10 cellular contexts compared by ENCODE assay signal in the genomic region with DNA sequence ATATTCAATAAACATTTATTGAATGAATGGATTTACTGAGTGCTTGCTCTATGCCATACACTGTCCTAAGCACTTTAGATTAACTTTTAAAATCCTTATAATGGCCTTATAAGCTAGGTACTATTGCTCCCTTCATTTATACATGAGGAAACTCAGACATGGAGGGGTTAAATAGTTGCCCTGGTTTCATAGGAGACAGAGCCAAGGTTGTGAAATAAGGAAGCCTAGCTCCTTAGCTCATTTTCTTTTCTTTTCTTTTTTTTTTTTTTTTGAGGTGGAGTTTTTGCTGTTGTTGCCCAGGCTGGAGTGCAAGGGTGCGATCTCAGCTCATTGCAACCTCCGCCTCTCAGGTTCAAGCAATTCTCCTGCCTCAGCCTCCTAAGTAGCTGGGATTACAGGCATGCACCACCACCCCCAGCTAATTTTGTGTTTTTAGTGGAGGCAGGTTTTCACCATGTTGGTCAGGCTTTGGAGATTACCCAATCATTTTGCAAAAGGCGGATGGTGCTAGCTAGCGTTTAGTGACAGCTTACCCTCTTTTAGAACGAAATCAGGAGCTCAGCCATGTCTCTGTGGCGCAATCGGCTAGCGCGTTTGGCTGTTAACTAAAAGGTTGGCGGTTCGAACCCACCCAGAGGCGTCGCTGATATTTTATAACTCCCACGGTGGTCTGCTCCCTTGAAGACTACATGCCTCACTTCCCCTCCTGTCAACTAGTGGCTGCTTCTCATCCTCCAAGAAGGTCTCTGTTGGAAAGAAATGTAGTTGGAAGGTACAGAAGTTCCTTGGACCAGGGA. TPM values are rescaled to one million over a fixed set of nuclear protein-coding genes. Genes with fewer than 3 reads are reported as not detected.
DNase-seq lines count a peak whose midpoint lies in the region; ATAC-seq and TF ChIP-seq lines count a peak whose summit lies in the region.
"Not testable (repeated sequence)": the region's sequence is repeated elsewhere in the genome, so short reads cannot be mapped to it uniquely, and the experiment has no call there.
"Had no signal": no experiment of that assay in that cellular context is flagged by ENCODE, and none has a peak within 500 bp of the region (broad histone marks: within the 10 kb centered on the region; RNA-seq: fewer than 3 reads in every experiment).

No MANE protein-coding gene starts in this region.

- not testable (repeated sequence) for TF ChIP-seq EP300 in suprapubic skin (IDR thresholded peaks at IDR 0.05)

- DNase-seq in AG09319 (ENCODE audit: extremely low read depth, low read depth) (peak; percentile 0), HAP-1 (ENCODE audit: low spot score in 2 of 2) (peak; percentile 2 to 53), choroid plexus epithelial cell (ENCODE audit: low read depth) (peak; percentile 30), fibroblast of the aortic adventitia (ENCODE audit: low read depth) (peak; percentile 57), inferior parietal cortex (ENCODE audit: extremely low spot score) (peak; percentile 1), suprapubic skin (ENCODE audit: low spot score in 2 of 2) (peak; percentile 54 to 68)
- DNase-seq in Panc1 (ENCODE audit: low read depth, low spot score); omental fat pad (ENCODE audit: low spot score): not testable (repeated sequence)

- not testable (repeated sequence) for H3K4me3 ChIP-seq in HAP-1; Panc1 (ENCODE audit: low read depth in 2 of 2, low read length in 2 of 2); choroid plexus epithelial cell (ENCODE audit: low read depth, low read length); fibroblast of the aortic adventitia (ENCODE audit: low read depth, low read length); suprapubic skin

- not testable (repeated sequence) for H3K4me1 ChIP-seq in HAP-1; Panc1 (ENCODE audit: control insufficient read depth, insufficient read depth, low read length); suprapubic skin

- TF ChIP-seq CTCF in AG09319 (IDR thresholded peaks at IDR 0.05; ENCODE audit: low read depth, low read length); Panc1 (IDR thresholded peaks at IDR 0.05); choroid plexus epithelial cell (conservative IDR thresholded peaks at IDR 0.05; ENCODE audit: low read depth, low read length); fibroblast of the aortic adventitia (IDR thresholded peaks at IDR 0.05; ENCODE audit: insufficient read depth, low read length); omental fat pad (IDR thresholded peaks at IDR 0.05); suprapubic skin (IDR thresholded peaks at IDR 0.05): not testable (repeated sequence)

- not testable (repeated sequence) for H3K27me3 ChIP-seq in HAP-1 (ENCODE audit: low read depth); Panc1 (ENCODE audit: control insufficient read depth, insufficient read depth, low read length); suprapubic skin

- 37% methylated on average over 12 of the region's 14 CpGs for WGBS in suprapubic skin

- in situ Hi-C loops in HAP-1 (cut with MboI; ENCODE audit: low sequenced_read_pairs); Panc1 (cut with HindIII; ENCODE audit: low pct_unique_long_range_greater_than_20kb, low sequenced_read_pairs): not testable (repeated sequence)

- intact Hi-C loops in Panc1 (cut with micrococcal nuclease; ENCODE audit: unreplicated experiment), result not testable (repeated sequence)

- not testable (repeated sequence) for H3K36me3 ChIP-seq in HAP-1 (replicated peaks); Panc1 (ENCODE audit: control insufficient read depth, insufficient read depth, low read length); suprapubic skin

- TF ChIP-seq POLR2A in suprapubic skin (IDR thresholded peaks at IDR 0.05), result not testable (repeated sequence)

- not testable (repeated sequence) for BruUV-seq in Panc1 (replicated peaks; lab: Mats Ljungman, UMichigan)

- ATAC-seq in Panc1 (peak; percentile 53; the same call in 1 of the 2 replicates), omental fat pad (ENCODE audit: low FRiP score) (peak; percentile 52)

- POLR2A ChIA-PET in Panc1 (lab: Charles Lee), result not testable (repeated sequence)

- CTCF ChIA-PET in Panc1 (lab: Charles Lee), result not testable (repeated sequence)

- not testable (repeated sequence) for H3K27ac ChIP-seq in Panc1 (ENCODE audit: low read length); suprapubic skin

- H3K9me3 ChIP-seq in HAP-1; Panc1 (ENCODE audit: control insufficient read depth, insufficient read depth, low read depth, low read length); suprapubic skin: not testable (repeated sequence)

RNA-seq across cellular contexts. Expression of a gene that starts 33.1 kb away (rescaled TPM):
- total RNA-seq in Panc1 (2021; ENCODE audit: unreplicated experiment), result 12.8 TPM
- polyA plus RNA-seq in Panc1 (2012; ENCODE audit: insufficient read length), result 2.9 TPM
- 2.2 TPM in 1 of 2 replicates, not detected in the other for total RNA-seq in fibroblast of the aortic adventitia (ENCODE audit: low replicate concordance)
- under 1 TPM; 0.24 to 0.47 (median 0.31) TPM for total RNA-seq in omental fat pad
- 1 to 10 TPM in 1 of 4 donors, under 1 TPM in 3; 0.47 to 1.3 (median 0.58) TPM for total RNA-seq in suprapubic skin
- total RNA-seq: bronchial epithelial cell, left lobe of liver had no signal

RNA-seq across cellular contexts. Expression of a gene that starts 33.7 kb away (rescaled TPM):
- total RNA-seq in Panc1 (2021; ENCODE audit: unreplicated experiment) (42.4 TPM), fibroblast of the aortic adventitia (ENCODE audit: low replicate concordance) (32.3 and 99.2 TPM in 2 replicates), omental fat pad (10 to 100 TPM; 11.2 to 58.5 (median 19.2) TPM), suprapubic skin (10 to 100 TPM; 21.7 to 42.6 (median 33.2) TPM)
- polyA plus RNA-seq in Panc1 (2012; ENCODE audit: insufficient read length), result 13.9 TPM
